ENCODE assay signal across 2 cellular contexts in the genomic region with DNA sequence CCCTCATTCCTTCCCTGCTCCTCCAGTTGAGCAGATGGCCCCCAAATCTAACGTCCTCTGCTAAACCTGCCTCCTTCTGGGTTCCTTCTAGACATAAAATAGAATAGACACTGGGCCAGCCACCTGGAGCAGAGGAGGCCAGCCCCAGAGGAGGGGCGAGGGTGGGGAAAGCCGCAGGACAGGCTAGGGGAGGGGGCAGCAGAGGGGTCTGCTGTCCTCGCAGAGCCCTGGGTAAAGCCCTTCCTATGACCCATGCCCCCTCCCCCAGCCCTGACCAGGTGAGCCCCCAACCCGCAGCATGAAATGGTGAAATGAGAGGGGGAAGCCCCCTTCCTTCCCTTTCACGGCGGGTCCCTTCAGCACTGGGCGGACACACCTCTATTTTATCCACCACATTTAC.
TF ChIP-seq lines count a peak whose summit lies in the region.

No MANE protein-coding gene starts in this region.

TF ChIP-seq in GM23338, 12 proteins besides CTCF, POLR2A, EP300 and RAD21 (continues in another document):
- TF ChIP-seq JUNB (IDR thresholded peaks at IDR 0.05; ENCODE audit: unreplicated experiment) (no peak), STAT1 (IDR thresholded peaks at IDR 0.05; ENCODE audit: unreplicated experiment) (no peak), ZNF331 (CRISPR knock-in tag; IDR thresholded peaks at IDR 0.05; ENCODE audit: low read depth) (no peak), ZNF114 (CRISPR knock-in tag; IDR thresholded peaks at IDR 0.05) (no peak), EZH2 (IDR thresholded peaks at IDR 0.05; ENCODE audit: low read depth, unreplicated experiment) (no peak), EZH2phosphoT487 (IDR thresholded peaks at IDR 0.05; ENCODE audit: unreplicated experiment) (no peak), CREB1 (CRISPR knock-in tag; IDR thresholded peaks at IDR 0.05; ENCODE audit: low read depth) (no peak), POLR2AphosphoS5 (IDR thresholded peaks at IDR 0.05; ENCODE audit: low read depth) (no peak), NANOG (IDR thresholded peaks at IDR 0.05; ENCODE audit: borderline replicate concordance) (no peak)
- TF ChIP-seq, protein P1, sequence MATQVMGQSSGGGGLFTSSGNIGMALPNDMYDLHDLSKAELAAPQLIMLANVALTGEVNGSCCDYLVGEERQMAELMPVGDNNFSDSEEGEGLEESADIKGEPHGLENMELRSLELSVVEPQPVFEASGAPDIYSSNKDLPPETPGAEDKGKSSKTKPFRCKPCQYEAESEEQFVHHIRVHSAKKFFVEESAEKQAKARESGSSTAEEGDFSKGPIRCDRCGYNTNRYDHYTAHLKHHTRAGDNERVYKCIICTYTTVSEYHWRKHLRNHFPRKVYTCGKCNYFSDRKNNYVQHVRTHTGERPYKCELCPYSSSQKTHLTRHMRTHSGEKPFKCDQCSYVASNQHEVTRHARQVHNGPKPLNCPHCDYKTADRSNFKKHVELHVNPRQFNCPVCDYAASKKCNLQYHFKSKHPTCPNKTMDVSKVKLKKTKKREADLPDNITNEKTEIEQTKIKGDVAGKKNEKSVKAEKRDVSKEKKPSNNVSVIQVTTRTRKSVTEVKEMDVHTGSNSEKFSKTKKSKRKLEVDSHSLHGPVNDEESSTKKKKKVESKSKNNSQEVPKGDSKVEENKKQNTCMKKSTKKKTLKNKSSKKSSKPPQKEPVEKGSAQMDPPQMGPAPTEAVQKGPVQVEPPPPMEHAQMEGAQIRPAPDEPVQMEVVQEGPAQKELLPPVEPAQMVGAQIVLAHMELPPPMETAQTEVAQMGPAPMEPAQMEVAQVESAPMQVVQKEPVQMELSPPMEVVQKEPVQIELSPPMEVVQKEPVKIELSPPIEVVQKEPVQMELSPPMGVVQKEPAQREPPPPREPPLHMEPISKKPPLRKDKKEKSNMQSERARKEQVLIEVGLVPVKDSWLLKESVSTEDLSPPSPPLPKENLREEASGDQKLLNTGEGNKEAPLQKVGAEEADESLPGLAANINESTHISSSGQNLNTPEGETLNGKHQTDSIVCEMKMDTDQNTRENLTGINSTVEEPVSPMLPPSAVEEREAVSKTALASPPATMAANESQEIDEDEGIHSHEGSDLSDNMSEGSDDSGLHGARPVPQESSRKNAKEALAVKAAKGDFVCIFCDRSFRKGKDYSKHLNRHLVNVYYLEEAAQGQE (IDR thresholded peaks at IDR 0.05; ENCODE audit: unreplicated experiment): no peak
- TF ChIP-seq, protein P2, sequence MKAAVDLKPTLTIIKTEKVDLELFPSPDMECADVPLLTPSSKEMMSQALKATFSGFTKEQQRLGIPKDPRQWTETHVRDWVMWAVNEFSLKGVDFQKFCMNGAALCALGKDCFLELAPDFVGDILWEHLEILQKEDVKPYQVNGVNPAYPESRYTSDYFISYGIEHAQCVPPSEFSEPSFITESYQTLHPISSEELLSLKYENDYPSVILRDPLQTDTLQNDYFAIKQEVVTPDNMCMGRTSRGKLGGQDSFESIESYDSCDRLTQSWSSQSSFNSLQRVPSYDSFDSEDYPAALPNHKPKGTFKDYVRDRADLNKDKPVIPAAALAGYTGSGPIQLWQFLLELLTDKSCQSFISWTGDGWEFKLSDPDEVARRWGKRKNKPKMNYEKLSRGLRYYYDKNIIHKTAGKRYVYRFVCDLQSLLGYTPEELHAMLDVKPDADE (IDR thresholded peaks at IDR 0.05): no peak

TF ChIP-seq in IMR-90, 13 proteins besides CTCF, POLR2A, EP300 and RAD21:
- TF ChIP-seq ELK1 (IDR thresholded peaks at IDR 0.05; ENCODE audit: borderline replicate concordance, low read depth, low read length) (no peak), NFE2L2 (IDR thresholded peaks at IDR 0.05; ENCODE audit: low read depth, low read length) (no peak), FOS (IDR thresholded peaks at IDR 0.05; ENCODE audit: low read depth, low read length) (no peak), CHD1 (IDR thresholded peaks at IDR 0.05; ENCODE audit: low read depth, low read length) (no peak), BHLHE40 (IDR thresholded peaks at IDR 0.05; ENCODE audit: low read depth, low read length) (no peak), CEBPB (IDR thresholded peaks at IDR 0.05; ENCODE audit: low read depth, low read length) (no peak), RFX5 (IDR thresholded peaks at IDR 0.05; ENCODE audit: low read depth, low read length) (no peak), MAZ (IDR thresholded peaks at IDR 0.05; ENCODE audit: borderline replicate concordance, low read depth, low read length) (no peak), RCOR1 (IDR thresholded peaks at IDR 0.05; ENCODE audit: insufficient replicate concordance, low read length) (no peak), SMC3 (IDR thresholded peaks at IDR 0.05; ENCODE audit: low read depth, low read length) (no peak), MXI1 (IDR thresholded peaks at IDR 0.05; ENCODE audit: borderline replicate concordance, low read depth, low read length) (no peak), MAFK (IDR thresholded peaks at IDR 0.05; ENCODE audit: low read depth, low read length) (no peak)
- TF ChIP-seq, protein P3, sequence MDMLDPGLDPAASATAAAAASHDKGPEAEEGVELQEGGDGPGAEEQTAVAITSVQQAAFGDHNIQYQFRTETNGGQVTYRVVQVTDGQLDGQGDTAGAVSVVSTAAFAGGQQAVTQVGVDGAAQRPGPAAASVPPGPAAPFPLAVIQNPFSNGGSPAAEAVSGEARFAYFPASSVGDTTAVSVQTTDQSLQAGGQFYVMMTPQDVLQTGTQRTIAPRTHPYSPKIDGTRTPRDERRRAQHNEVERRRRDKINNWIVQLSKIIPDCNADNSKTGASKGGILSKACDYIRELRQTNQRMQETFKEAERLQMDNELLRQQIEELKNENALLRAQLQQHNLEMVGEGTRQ (IDR thresholded peaks at IDR 0.05; ENCODE audit: low read depth, low read length): no peak
